ENCODE assay signal across 11 cellular contexts in genomic region chr4:151012376-151012775, GRCh38. TPM values are rescaled to one million over a fixed set of nuclear protein-coding genes. Genes with fewer than 3 reads are reported as not detected.
DNase-seq lines count a peak whose midpoint lies in the region; ATAC-seq, FAIRE-seq and TF ChIP-seq lines count a peak whose summit lies in the region.
"Had no signal": no experiment of that assay in that cellular context is flagged by ENCODE, and none has a peak within 500 bp of the region (broad histone marks: within the 10 kb centered on the region; RNA-seq: fewer than 3 reads in every experiment).

No MANE protein-coding gene starts in this region.

- H3K79me2 ChIP-seq in hepatocyte = peaks cover 63% of the 10 kb centered on the region

- CTCF ChIA-PET in A549 (lab: Yijun Ruan, JAX) (no interaction called here), activated B cell treated with CpG ODN at 0.5 μM for 24 hours (lab: Charles Lee) (no interaction called here)

- H3K4me1 Mint-ChIP-seq in activated B cell treated with CpG ODN at 0.5 μM for 24 hours = peaks cover 34% of the 10 kb centered on the region

- H2AFZ ChIP-seq in hepatocyte = no peak overlapping the region

- no peaks in the 10 kb centered on the region for H3K27me3 Mint-ChIP-seq in activated B cell treated with CpG ODN at 0.5 μM for 24 hours

- H3K4me3 ChIP-seq in A549 (no peak overlapping the region), GM08714 (ENCODE audit: low read length) (peak overlapping the region; percentile 93), hepatocyte (peak overlapping the region; percentile 16)

- no peaks in the 10 kb centered on the region for H3K27me3 ChIP-seq in hepatocyte
- H3K27me3 ChIP-seq: heart right ventricle had no signal

- H3K4me2 ChIP-seq in A549 (peak overlapping the region; percentile 94), hepatocyte (peak overlapping the region; percentile 78)

- H3K27ac Mint-ChIP-seq in activated B cell treated with CpG ODN at 0.5 μM for 24 hours = no peak overlapping the region

- H3K9me2 ChIP-seq in hepatocyte (replicated peaks; ENCODE audit: insufficient read depth) = no peaks in the 10 kb centered on the region

- peaks cover 16% of the 10 kb centered on the region; the same call in 2 of the 3 replicates for H3K4me1 ChIP-seq in A549
- no peaks in the 10 kb centered on the region for H3K4me1 ChIP-seq in hepatocyte (ENCODE audit: insufficient read depth)

- no peaks in the 10 kb centered on the region for H3K9me3 Mint-ChIP-seq in activated B cell treated with CpG ODN at 0.5 μM for 24 hours

- no peak for TF ChIP-seq CTCF in A549 (IDR thresholded peaks at IDR 0.05)
- no peak for TF ChIP-seq CTCF in activated B cell treated with CpG ODN at 0.5 μM for 24 hours (IDR thresholded peaks at IDR 0.05)
- TF ChIP-seq CTCF in hepatocyte (IDR thresholded peaks at IDR 0.05; ENCODE audit: poor library complexity) = no peak

- H3K27ac ChIP-seq in A549 = no peak overlapping the region
- no peak overlapping the region for H3K27ac ChIP-seq in hepatocyte
- H3K27ac ChIP-seq: heart right ventricle had no signal

- intact Hi-C loops in activated B cell treated with CpG ODN at 0.5 μM for 24 hours (cut with micrococcal nuclease) = no loop called here

- ATAC-seq in A549 = no peak
- ATAC-seq in activated B cell treated with CpG ODN at 0.5 μM for 24 hours (ENCODE audit: low read depth) = no peak
- ATAC-seq in GM19324 (IDR thresholded peaks at IDR 0.05; ENCODE audit: low FRiP score, unreplicated experiment) = no peak
- ATAC-seq in HG02763 (IDR thresholded peaks at IDR 0.05; ENCODE audit: unreplicated experiment) = no peak
- no peak for ATAC-seq in GM19395 (IDR thresholded peaks at IDR 0.05; ENCODE audit: unreplicated experiment)
- ATAC-seq: heart right ventricle had no signal

- H3K9me3 ChIP-seq in A549 (no peaks in the 10 kb centered on the region), hepatocyte (ENCODE audit: low read depth) (no peaks in the 10 kb centered on the region)
- H3K9me3 ChIP-seq: heart right ventricle had no signal

- POLR2A ChIA-PET in A549 (lab: Yijun Ruan, JAX) (no interaction called here), activated B cell treated with CpG ODN at 0.5 μM for 24 hours (lab: Charles Lee) (interaction anchor here (1.0 to 1.4 kb wide), 2 partner anchors 50 to 88 kb away, joined by 3 to 6 read pairs; no protein-coding TSS in a partner anchor)

- TF ChIP-seq EP300 in A549 (IDR thresholded peaks at IDR 0.05) = no peak

- peaks cover 6% of the 10 kb centered on the region for H4K20me1 ChIP-seq in hepatocyte (ENCODE audit: insufficient read depth, poor library complexity, severe bottlenecking)

- 90% methylated on average over 2 of the region's 2 CpGs for WGBS in A549 (ENCODE audit: missing lambda C conversion rate)
- WGBS in hepatocyte (ENCODE audit: low lambda C conversion rate, missing lambda C conversion rate) = 88% methylated on average over 2 of the region's 2 CpGs

- DNase-seq in A549 (ENCODE audit: low read depth in 1 of 2, low spot score in 1 of 2) (no peak), activated B cell treated with CpG ODN at 0.5 μM for 24 hours (no peak), hepatocyte (ENCODE audit: low spot score) (no peak), NCI-H1436 treated with DMSO at 0.1 percent for 48 hours (lab: John Stamatoyannopoulos, UW) (no peak)
- DNase-seq: effector CD4-positive, alpha-beta T cell; heart right ventricle; NCI-H1930 had no signal

- peak overlapping the region; percentile 5 for H3K4me3 Mint-ChIP-seq in activated B cell treated with CpG ODN at 0.5 μM for 24 hours

- TF ChIP-seq POLR2A in A549 (IDR thresholded peaks at IDR 0.05; ENCODE audit: low read length) = no peak

- peaks cover 23% of the 10 kb centered on the region for H3K36me3 Mint-ChIP-seq in activated B cell treated with CpG ODN at 0.5 μM for 24 hours (ENCODE audit: low read depth)

- H3K36me3 ChIP-seq in hepatocyte (replicated peaks; ENCODE audit: insufficient read depth, low read depth) = no peaks in the 10 kb centered on the region

- no peak for FAIRE-seq in A549 (lab: Jason Lieb, UNC)

- no peak for TF ChIP-seq RAD21 in A549 (conservative IDR thresholded peaks at IDR 0.05 in 1 of 2, IDR thresholded peaks at IDR 0.05 in 1 of 2)

TF ChIP-seq in A549, 52 proteins besides CTCF, POLR2A, EP300 and RAD21:
- TF ChIP-seq USF2 (IDR thresholded peaks at IDR 0.05) (no peak), HOXA7 (CRISPR knock-in tag; IDR thresholded peaks at IDR 0.05) (no peak), ATOH8 (CRISPR knock-in tag; IDR thresholded peaks at IDR 0.05; ENCODE audit: low read depth) (no peak), CHD2 (IDR thresholded peaks at IDR 0.05; ENCODE audit: low read length, partially characterized antibody) (no peak), HDAC2 (IDR thresholded peaks at IDR 0.05) (no peak), JUNB (IDR thresholded peaks at IDR 0.05) (no peak), NR3C1 (IDR thresholded peaks at IDR 0.05) (no peak), HOXB13 (CRISPR knock-in tag; IDR thresholded peaks at IDR 0.05; ENCODE audit: low read depth) (no peak), ZFP36 (IDR thresholded peaks at IDR 0.05; ENCODE audit: borderline replicate concordance, partially characterized antibody) (no peak), JUN (IDR thresholded peaks at IDR 0.05) (no peak), NPAS2 (CRISPR knock-in tag; IDR thresholded peaks at IDR 0.05; ENCODE audit: borderline replicate concordance) (no peak), SMC3 (IDR thresholded peaks at IDR 0.05) (no peak), TFCP2L1 (CRISPR knock-in tag; IDR thresholded peaks at IDR 0.05) (no peak), CBX8 (IDR thresholded peaks at IDR 0.05) (no peak), ESRRA (IDR thresholded peaks at IDR 0.05; ENCODE audit: borderline replicate concordance, low read length) (no peak)
- TF ChIP-seq, protein P1, sequence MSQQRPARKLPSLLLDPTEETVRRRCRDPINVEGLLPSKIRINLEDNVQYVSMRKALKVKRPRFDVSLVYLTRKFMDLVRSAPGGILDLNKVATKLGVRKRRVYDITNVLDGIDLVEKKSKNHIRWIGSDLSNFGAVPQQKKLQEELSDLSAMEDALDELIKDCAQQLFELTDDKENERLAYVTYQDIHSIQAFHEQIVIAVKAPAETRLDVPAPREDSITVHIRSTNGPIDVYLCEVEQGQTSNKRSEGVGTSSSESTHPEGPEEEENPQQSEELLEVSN (IDR thresholded peaks at IDR 0.05; ENCODE audit: borderline replicate concordance, low read depth) = no peak
- TF ChIP-seq, protein P2, sequence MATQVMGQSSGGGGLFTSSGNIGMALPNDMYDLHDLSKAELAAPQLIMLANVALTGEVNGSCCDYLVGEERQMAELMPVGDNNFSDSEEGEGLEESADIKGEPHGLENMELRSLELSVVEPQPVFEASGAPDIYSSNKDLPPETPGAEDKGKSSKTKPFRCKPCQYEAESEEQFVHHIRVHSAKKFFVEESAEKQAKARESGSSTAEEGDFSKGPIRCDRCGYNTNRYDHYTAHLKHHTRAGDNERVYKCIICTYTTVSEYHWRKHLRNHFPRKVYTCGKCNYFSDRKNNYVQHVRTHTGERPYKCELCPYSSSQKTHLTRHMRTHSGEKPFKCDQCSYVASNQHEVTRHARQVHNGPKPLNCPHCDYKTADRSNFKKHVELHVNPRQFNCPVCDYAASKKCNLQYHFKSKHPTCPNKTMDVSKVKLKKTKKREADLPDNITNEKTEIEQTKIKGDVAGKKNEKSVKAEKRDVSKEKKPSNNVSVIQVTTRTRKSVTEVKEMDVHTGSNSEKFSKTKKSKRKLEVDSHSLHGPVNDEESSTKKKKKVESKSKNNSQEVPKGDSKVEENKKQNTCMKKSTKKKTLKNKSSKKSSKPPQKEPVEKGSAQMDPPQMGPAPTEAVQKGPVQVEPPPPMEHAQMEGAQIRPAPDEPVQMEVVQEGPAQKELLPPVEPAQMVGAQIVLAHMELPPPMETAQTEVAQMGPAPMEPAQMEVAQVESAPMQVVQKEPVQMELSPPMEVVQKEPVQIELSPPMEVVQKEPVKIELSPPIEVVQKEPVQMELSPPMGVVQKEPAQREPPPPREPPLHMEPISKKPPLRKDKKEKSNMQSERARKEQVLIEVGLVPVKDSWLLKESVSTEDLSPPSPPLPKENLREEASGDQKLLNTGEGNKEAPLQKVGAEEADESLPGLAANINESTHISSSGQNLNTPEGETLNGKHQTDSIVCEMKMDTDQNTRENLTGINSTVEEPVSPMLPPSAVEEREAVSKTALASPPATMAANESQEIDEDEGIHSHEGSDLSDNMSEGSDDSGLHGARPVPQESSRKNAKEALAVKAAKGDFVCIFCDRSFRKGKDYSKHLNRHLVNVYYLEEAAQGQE (IDR thresholded peaks at IDR 0.05) = no peak

RNA-seq across cellular contexts. Expression of gene LRBA, which starts 2.7 kb away (rescaled TPM):
- polyA plus RNA-seq in A549 (2011; rRNA removed) = 24.3 and 25.1 TPM in 2 replicates
- polyA plus RNA-seq in A549 (2012; cell fraction: cytosol; rRNA removed) = 4.3 and 5.0 TPM in 2 replicates
- polyA plus RNA-seq in A549 (2012; cell fraction: nucleus; rRNA removed) = 9.1 and 11.7 TPM in 2 replicates
- polyA plus RNA-seq in A549 (2017; fragmentation: RNase III; extraction: RNeasy Plus Mini Kit Qiagen cat#74134 plus additional on column Dnase treatment) = 9.2 to 10.7 TPM (median 9.8 TPM) in 3 replicates
- 74.2 and 84.0 TPM in 2 replicates for polyA minus RNA-seq in A549 (2011; rRNA and poly(A)+ RNA removed)
- 55.7 and 66.5 TPM in 2 replicates for total RNA-seq in activated B cell treated with CpG ODN at 0.5 μM for 24 hours
- 69.4 and 71.0 TPM in 2 replicates for total RNA-seq in hepatocyte
- polyA plus RNA-seq in hepatocyte = 14.1 and 15.3 TPM in 2 replicates
